8 cellular contexts compared by ENCODE assay signal in the genomic region with DNA sequence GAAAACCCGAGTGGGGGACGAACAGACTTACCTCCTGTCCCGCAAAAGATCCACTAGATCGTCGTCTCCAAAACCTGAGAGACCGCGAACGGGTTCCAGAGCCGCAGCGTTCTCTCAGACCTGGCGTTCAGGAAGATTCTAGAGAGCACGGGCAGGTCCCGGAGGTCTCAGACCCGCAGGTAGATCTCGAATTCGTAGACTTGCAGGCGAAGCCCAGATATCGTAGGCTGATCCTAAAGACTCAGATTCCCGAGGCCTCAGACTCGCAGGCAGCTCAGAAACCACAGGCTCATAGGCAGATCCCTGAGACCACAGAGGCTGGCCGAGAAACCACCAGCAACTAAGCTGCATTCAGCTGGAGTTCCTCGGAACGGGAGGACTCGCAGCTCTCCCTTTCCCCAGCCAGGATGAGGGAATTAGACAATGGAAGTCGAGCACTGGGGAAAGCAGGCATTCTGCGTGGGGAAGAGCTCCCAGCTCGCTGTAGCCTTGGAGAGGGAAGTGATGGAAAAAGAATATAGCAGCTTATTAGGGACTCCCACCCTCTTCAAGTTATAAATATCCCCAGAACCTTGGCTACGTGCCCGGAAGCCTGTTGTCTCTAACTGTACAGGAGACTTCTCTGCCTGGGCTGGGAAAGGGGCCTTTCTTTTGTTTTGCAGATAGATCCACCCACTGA. TPM values are rescaled to one million over a fixed set of nuclear protein-coding genes. Genes with fewer than 3 reads are reported as not detected.
DNase-seq lines count a peak whose midpoint lies in the region; ATAC-seq, FAIRE-seq and TF ChIP-seq lines count a peak whose summit lies in the region.

A gene (minus strand): TSS at position 502 of the 679 bp plus-strand sequence. CDS start 1,831 bp downstream, outside the sequence.

- intact Hi-C loops in HCT116 (cut with micrococcal nuclease) = loop anchor here (2.0 kb wide), 1 partner anchor 35 kb away; no protein-coding TSS in a partner anchor

- H4K91ac ChIP-seq in mesenchymal stem cell (ENCODE audit: low read length) = peak within 1 kb of the TSS; percentile 77

- peak within 1 kb of the TSS; percentile 98 for H3K27ac Mint-ChIP-seq in activated CD8-positive, alpha-beta memory T cell treated with anti-CD3 and anti-CD28 coated beads, Interleukin-2, amount 10 ng/mL, durations not matched to agents 7 days and 5 days
- peak within 1 kb of the TSS; percentile 98 for H3K27ac Mint-ChIP-seq in stimulated activated naive B cell treated with anti-CD40 and anti-IgM and Interleukin-4, amounts not matched to agents 10 μg/mL and 1 μg/mL and 100 μg/mL, for 72 hours

- TF ChIP-seq POLR2A in HCT116 (IDR thresholded peaks at IDR 0.05; ENCODE audit: borderline replicate concordance, extremely low read depth, insufficient read depth, insufficient read length) = no peak

- peaks cover 7% of the 10 kb centered on the region for H3K9me3 Mint-ChIP-seq in activated CD8-positive, alpha-beta memory T cell treated with anti-CD3 and anti-CD28 coated beads, Interleukin-2, amount 10 ng/mL, durations not matched to agents 7 days and 5 days (ENCODE audit: low read depth)
- H3K9me3 Mint-ChIP-seq in stimulated activated naive B cell treated with anti-CD40 and anti-IgM and Interleukin-4, amounts not matched to agents 10 μg/mL and 1 μg/mL and 100 μg/mL, for 72 hours = no peaks in the 10 kb centered on the region

- H3K4me3 ChIP-seq in HCT116 (replicated peaks in 1 of 2; ENCODE audit: low read depth in 1 of 2, low read length in 2 of 2) (peak within 1 kb of the TSS; percentile 65 to 69), mesenchymal stem cell (ENCODE audit: insufficient read depth in 1 of 2, low read depth in 1 of 2, low read length in 2 of 2) (peak within 1 kb of the TSS; percentile 86 to 92)

- H4K20me1 ChIP-seq in HCT116 (ENCODE audit: insufficient read depth) = no peaks in the 10 kb centered on the region

- POLR2A ChIA-PET in HCT116 (lab: Charles Lee) = interaction anchor here (3.3 kb wide), 1 partner anchor 25 kb away, joined by 30 read pairs; a partner anchor contains a TSS

- ATAC-seq in HCT116 = no peak
- ATAC-seq in activated CD8-positive, alpha-beta memory T cell treated with anti-CD3 and anti-CD28 coated beads, Interleukin-2, amount 10 ng/mL, durations not matched to agents 7 days and 5 days = no peak
- no peak for ATAC-seq in stimulated activated naive B cell treated with anti-CD40 and anti-IgM and Interleukin-4, amounts not matched to agents 10 μg/mL and 1 μg/mL and 100 μg/mL, for 72 hours (replicated peaks)
- no peak for ATAC-seq in HG03159 (IDR thresholded peaks at IDR 0.05; ENCODE audit: unreplicated experiment)

- H3K79me1 ChIP-seq in mesenchymal stem cell (replicated peaks; ENCODE audit: low read length, poor library complexity, severe bottlenecking) = peaks cover 18% of the 10 kb centered on the region

- H2BK15ac ChIP-seq in mesenchymal stem cell (ENCODE audit: low read depth, poor library complexity, severe bottlenecking) = peak within 1 kb of the TSS; percentile 84

- peak within 1 kb of the TSS; percentile 91 for H3K4me3 Mint-ChIP-seq in activated CD8-positive, alpha-beta memory T cell treated with anti-CD3 and anti-CD28 coated beads, Interleukin-2, amount 10 ng/mL, durations not matched to agents 7 days and 5 days
- peak within 1 kb of the TSS; percentile 98 to 99 for H3K4me3 Mint-ChIP-seq in stimulated activated naive B cell treated with anti-CD40 and anti-IgM and Interleukin-4, amounts not matched to agents 10 μg/mL and 1 μg/mL and 100 μg/mL, for 72 hours

- peaks cover 27% of the 10 kb centered on the region for H3K36me3 Mint-ChIP-seq in activated CD8-positive, alpha-beta memory T cell treated with anti-CD3 and anti-CD28 coated beads, Interleukin-2, amount 10 ng/mL, durations not matched to agents 7 days and 5 days
- H3K36me3 Mint-ChIP-seq in stimulated activated naive B cell treated with anti-CD40 and anti-IgM and Interleukin-4, amounts not matched to agents 10 μg/mL and 1 μg/mL and 100 μg/mL, for 72 hours = peaks cover 12 to 24% of the 10 kb centered on the region in 2 donors

- peak within 1 kb of the TSS; percentile 94 for H4K8ac ChIP-seq in mesenchymal stem cell (ENCODE audit: low read length)

- H3K27me3 ChIP-seq in HCT116 (ENCODE audit: insufficient read depth, low read length) (no peaks in the 10 kb centered on the region), mesenchymal stem cell (ENCODE audit: control insufficient read depth in 1 of 2, insufficient read depth in 1 of 2, low read length in 2 of 2) (no peaks in the 10 kb centered on the region)

- H2BK5ac ChIP-seq in mesenchymal stem cell (ENCODE audit: low read depth, low read length, poor library complexity, severe bottlenecking) = peak within 1 kb of the TSS; percentile 84

- DNase-seq in AG08395 (ENCODE audit: low spot score) = peak; percentile 55
- no peak for DNase-seq in HCT116 (ENCODE audit: low read depth, low spot score)
- peak; percentile 37 for DNase-seq in NCI-H524 treated with DMSO at 0.1 percent for 48 hours (lab: John Stamatoyannopoulos, UW)
- peak; percentile 47 for DNase-seq in activated CD8-positive, alpha-beta memory T cell treated with anti-CD3 and anti-CD28 coated beads, Interleukin-2, amount 10 ng/mL, durations not matched to agents 7 days and 5 days
- peak; percentile 93 for DNase-seq in mesenchymal stem cell
- peak; percentile 3 for DNase-seq in stimulated activated naive B cell treated with anti-CD40 and anti-IgM and Interleukin-4, amounts not matched to agents 10 μg/mL and 1 μg/mL and 100 μg/mL, for 72 hours

- CTCF ChIA-PET in HCT116 (lab: Charles Lee) = interaction anchor here (3.3 kb wide), 1 partner anchor 34 kb away, joined by 21 read pairs; no protein-coding TSS in a partner anchor
- CTCF ChIA-PET in activated CD8-positive, alpha-beta memory T cell treated with anti-CD3 and anti-CD28 coated beads, Interleukin-2, amount 10 ng/mL, durations not matched to agents 7 days and 5 days (lab: Charles Lee) = interaction anchor here (0.7 to 2.7 kb wide), 2 partner anchors 34 to 163 kb away, joined by 3 to 11 read pairs; no protein-coding TSS in a partner anchor

- no peaks in the 10 kb centered on the region for H3K27me3 Mint-ChIP-seq in activated CD8-positive, alpha-beta memory T cell treated with anti-CD3 and anti-CD28 coated beads, Interleukin-2, amount 10 ng/mL, durations not matched to agents 7 days and 5 days
- no peaks in the 10 kb centered on the region for H3K27me3 Mint-ChIP-seq in stimulated activated naive B cell treated with anti-CD40 and anti-IgM and Interleukin-4, amounts not matched to agents 10 μg/mL and 1 μg/mL and 100 μg/mL, for 72 hours

- H3K9ac ChIP-seq in HCT116 (ENCODE audit: low read length) = peak within 1 kb of the TSS; percentile 92
- peak within 1 kb of the TSS; percentile 99 for H3K9ac ChIP-seq in mesenchymal stem cell (ENCODE audit: low read length)

- 4% methylated on average over 26 of the region's 29 CpGs for WGBS in mesenchymal stem cell

- peak within 1 kb of the TSS; percentile 100 for H2AFZ ChIP-seq in HCT116 (ENCODE audit: low read depth, low read length, poor library complexity, severe bottlenecking)
- H2AFZ ChIP-seq in mesenchymal stem cell (ENCODE audit: low read depth, low read length) = peak within 1 kb of the TSS; percentile 86

- RAD21 ChIA-PET in HCT116 (lab: Charles Lee; ENCODE audit: low non-redundant PET in 1 of 2, low total read pairs in 2 of 2, uncharacterized antibody in 2 of 2, unreplicated experiment in 2 of 2) = no interaction called here

- H2BK12ac ChIP-seq in mesenchymal stem cell (ENCODE audit: low read length in 2 of 2) = peak within 1 kb of the TSS; percentile 84 to 91

- no peak for TF ChIP-seq RAD21 in HCT116 (IDR thresholded peaks at IDR 0.05; ENCODE audit: low read depth)

- H3K4me1 ChIP-seq in HCT116 (ENCODE audit: control insufficient read depth in 1 of 2, insufficient read depth in 2 of 2, low read length in 2 of 2) (peaks cover 23 to 33% of the 10 kb centered on the region in 2 experiments), mesenchymal stem cell (ENCODE audit: control insufficient read depth, insufficient read depth, low read depth, low read length) (peaks cover 20% of the 10 kb centered on the region)

- peaks cover 0 to 4% of the 10 kb centered on the region in 2 experiments; a peak in 1 of 4 replicates for H3K36me3 ChIP-seq in HCT116 (ENCODE audit: control insufficient read depth in 1 of 2, insufficient read depth in 2 of 2, low read length in 2 of 2)
- H3K36me3 ChIP-seq in mesenchymal stem cell (ENCODE audit: control insufficient read depth in 1 of 2, insufficient read depth in 2 of 2, low read depth in 1 of 2, low read length in 2 of 2) = peaks cover 16 to 44% of the 10 kb centered on the region in 2 experiments

- no peaks in the 10 kb centered on the region for H3K9me2 ChIP-seq in HCT116 (ENCODE audit: insufficient read depth)

- H3K4ac ChIP-seq in mesenchymal stem cell (ENCODE audit: low read depth in 1 of 2, low read length in 2 of 2) = peak within 1 kb of the TSS; percentile 90 to 99

- peaks cover 16% of the 10 kb centered on the region for H3K79me2 ChIP-seq in HCT116 (ENCODE audit: insufficient read depth, low read length)

- H3K4me2 ChIP-seq in HCT116 (ENCODE audit: low read length) = peak within 1 kb of the TSS; percentile 100
- H3K4me2 ChIP-seq in mesenchymal stem cell (ENCODE audit: low read length, poor library complexity, severe bottlenecking) = peak within 1 kb of the TSS; percentile 97

- FAIRE-seq in endometrium (lab: Jason Lieb, UNC) = peak; percentile 86

- peak within 1 kb of the TSS in 1 of 2 experiments; percentile 99 for H3K23ac ChIP-seq in mesenchymal stem cell (ENCODE audit: low read length in 2 of 2)

- peak within 1 kb of the TSS; percentile 56 for H2BK120ac ChIP-seq in mesenchymal stem cell (ENCODE audit: low read depth, low read length)

- peaks cover 30% of the 10 kb centered on the region for H3K4me1 Mint-ChIP-seq in activated CD8-positive, alpha-beta memory T cell treated with anti-CD3 and anti-CD28 coated beads, Interleukin-2, amount 10 ng/mL, durations not matched to agents 7 days and 5 days
- peaks cover 22 to 43% of the 10 kb centered on the region in 2 donors for H3K4me1 Mint-ChIP-seq in stimulated activated naive B cell treated with anti-CD40 and anti-IgM and Interleukin-4, amounts not matched to agents 10 μg/mL and 1 μg/mL and 100 μg/mL, for 72 hours

- peak within 1 kb of the TSS; percentile 84 for H2AK5ac ChIP-seq in mesenchymal stem cell (ENCODE audit: low read length, severe bottlenecking)

- peak within 1 kb of the TSS; percentile 95 to 99 for H3K18ac ChIP-seq in mesenchymal stem cell (ENCODE audit: low read depth in 1 of 2, low read length in 2 of 2)

- peak within 1 kb of the TSS; percentile 19 to 99 for H3K14ac ChIP-seq in mesenchymal stem cell (ENCODE audit: low read length in 2 of 2)

- no peak for TF ChIP-seq CTCF in HCT116 (IDR thresholded peaks at IDR 0.05 in 2 of 3, conservative IDR thresholded peaks at IDR 0.05 in 1 of 3; ENCODE audit: borderline replicate concordance in 1 of 3, insufficient read depth in 1 of 3, low read depth in 2 of 3, low read length in 2 of 3)

- H3K27ac ChIP-seq in HCT116 (ENCODE audit: low read depth, low read length) = peak within 1 kb of the TSS; percentile 90
- peak within 1 kb of the TSS; percentile 100 for H3K27ac ChIP-seq in mesenchymal stem cell (ENCODE audit: low read length, poor library complexity, severe bottlenecking)

- BruUV-seq in HCT116 (replicated peaks; lab: Mats Ljungman, UMichigan) = TSS peak; percentile 66

- H3K9me3 ChIP-seq in HCT116 (ENCODE audit: control insufficient read depth in 1 of 2, insufficient read depth in 1 of 2, low read depth in 1 of 2, low read length in 2 of 2) (peaks cover 0 to 4% of the 10 kb centered on the region in 2 experiments; a peak in 2 of 4 replicates), mesenchymal stem cell (ENCODE audit: control insufficient read depth, low read length) (peaks cover 12% of the 10 kb centered on the region)

RNA-seq across cellular contexts. Expression of the gene that starts here (rescaled TPM):
- total RNA-seq in HCT116 (2021; ENCODE audit: unreplicated experiment) = 8.1 TPM
- 3.5 and 4.8 TPM in 2 replicates for polyA plus RNA-seq in HCT116 (2012)
- total RNA-seq in activated CD8-positive, alpha-beta memory T cell treated with anti-CD3 and anti-CD28 coated beads, Interleukin-2, amount 10 ng/mL, durations not matched to agents 7 days and 5 days = 1 to 10 TPM; 5.3 to 6.6 TPM
- 10.9 TPM for polyA plus RNA-seq in mesenchymal stem cell (2013, experiment 1 of 2)
- 10.8 TPM for polyA plus RNA-seq in mesenchymal stem cell (2013, experiment 2 of 2)
